In the genomic region with DNA sequence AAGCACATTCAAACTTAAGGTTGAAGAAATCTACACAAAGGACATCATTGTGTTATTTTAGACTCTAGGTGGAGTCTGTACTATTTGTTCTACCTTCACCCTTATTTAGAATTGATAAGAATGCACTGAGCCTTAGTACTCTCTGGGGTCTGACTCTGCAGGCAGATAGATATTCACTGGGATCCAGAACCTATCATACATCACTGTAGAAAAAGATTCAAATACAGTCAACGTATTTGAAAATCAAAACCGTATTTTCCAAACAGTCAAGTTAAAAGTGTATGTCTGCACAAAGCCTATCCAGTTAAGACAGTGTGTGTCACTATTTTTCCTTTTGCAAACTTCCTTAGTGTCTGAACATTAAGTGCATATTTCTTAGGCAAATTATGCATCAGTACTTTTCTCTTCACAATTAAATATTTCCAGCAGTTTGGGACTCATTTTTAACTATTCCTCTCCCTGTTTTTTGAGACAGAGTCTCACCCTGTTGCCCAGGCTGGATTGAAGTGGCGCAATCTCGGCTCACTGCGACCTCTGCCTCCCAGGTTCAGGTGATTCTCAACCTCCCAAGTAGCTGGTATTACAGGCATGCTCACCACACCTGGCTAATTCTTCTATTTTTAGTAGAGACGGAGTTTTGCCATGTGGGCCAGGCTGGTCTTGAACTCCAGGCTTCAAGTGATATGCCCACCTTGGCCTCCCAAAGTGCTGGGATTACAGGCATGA, we compare ENCODE assay signal across 1 cellular context.
TF ChIP-seq lines count a peak whose summit lies in the region.

No MANE protein-coding gene starts in this region.

TF ChIP-seq in liver, 16 proteins besides CTCF, POLR2A, EP300 and RAD21 (continued from another document):
- no peak for TF ChIP-seq FOXA1 (IDR thresholded peaks at IDR 0.05)
- TF ChIP-seq HNF4A (conservative IDR thresholded peaks at IDR 0.05), result peak; percentile 56 to 57
- TF ChIP-seq JUND (IDR thresholded peaks at IDR 0.05), result no peak
- peak; percentile 28 to 40 for TF ChIP-seq RXRA (IDR thresholded peaks at IDR 0.05)
- no peak for TF ChIP-seq TAF1 (conservative IDR thresholded peaks at IDR 0.05)
- TF ChIP-seq GABPA (IDR thresholded peaks at IDR 0.05 in 1 of 2, conservative IDR thresholded peaks at IDR 0.05 in 1 of 2), result no peak
- no peak for TF ChIP-seq EGR1 (IDR thresholded peaks at IDR 0.05; ENCODE audit: low read depth in 2 of 2)
- no peak for TF ChIP-seq NR2F2 (IDR thresholded peaks at IDR 0.05)
- no peak for TF ChIP-seq ATF3 (IDR thresholded peaks at IDR 0.05)
